In the genomic region with DNA sequence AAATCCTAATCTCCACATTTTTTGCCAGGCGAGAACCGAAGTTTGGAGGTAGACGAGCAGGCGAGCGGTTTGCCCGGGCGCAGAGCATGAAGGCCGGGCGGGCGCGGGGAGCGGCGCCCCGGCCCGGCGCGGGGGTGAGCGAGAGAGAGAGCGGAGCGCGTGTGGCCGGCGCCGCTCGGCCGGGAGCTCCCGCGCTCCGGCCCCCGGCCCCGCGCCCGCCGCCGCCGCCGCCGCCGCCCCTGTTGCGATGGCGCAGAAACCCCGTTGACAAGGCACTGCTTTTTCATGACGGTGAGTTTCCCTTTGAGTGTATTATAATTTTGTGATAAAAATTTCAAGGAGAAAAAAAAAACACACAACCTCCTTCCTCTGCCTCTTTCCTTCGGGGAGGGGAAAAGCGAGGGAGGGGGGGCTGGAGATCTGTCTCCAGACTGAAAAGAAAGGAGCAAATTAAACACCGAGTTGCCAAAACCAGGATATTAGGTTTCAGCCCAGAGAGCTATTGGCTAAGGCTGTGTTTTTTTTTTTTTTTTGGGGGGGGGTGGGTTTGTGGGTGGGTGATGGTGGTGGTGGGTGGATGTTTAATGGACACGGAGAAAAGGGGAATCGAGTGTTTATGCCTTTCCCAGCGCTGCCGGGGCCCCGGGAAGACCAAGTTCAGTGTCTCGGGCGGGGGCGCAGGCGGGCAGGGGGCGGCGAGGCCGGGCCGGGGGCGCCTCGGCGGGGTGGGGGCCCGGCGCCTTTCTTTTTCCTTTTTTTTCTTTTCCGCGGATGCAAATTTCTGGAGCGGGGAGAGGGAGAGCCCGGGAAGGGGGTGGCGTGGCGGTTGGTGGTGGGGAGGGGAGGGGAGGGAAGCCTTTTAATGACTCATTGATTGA, we compare ENCODE assay signal across 8 cellular contexts. TPM values are rescaled to one million over a fixed set of nuclear protein-coding genes. Genes with fewer than 3 reads are reported as not detected.
DNase-seq lines count a peak whose midpoint lies in the region; ATAC-seq, FAIRE-seq and TF ChIP-seq lines count a peak whose summit lies in the region.

A gene with protein sequence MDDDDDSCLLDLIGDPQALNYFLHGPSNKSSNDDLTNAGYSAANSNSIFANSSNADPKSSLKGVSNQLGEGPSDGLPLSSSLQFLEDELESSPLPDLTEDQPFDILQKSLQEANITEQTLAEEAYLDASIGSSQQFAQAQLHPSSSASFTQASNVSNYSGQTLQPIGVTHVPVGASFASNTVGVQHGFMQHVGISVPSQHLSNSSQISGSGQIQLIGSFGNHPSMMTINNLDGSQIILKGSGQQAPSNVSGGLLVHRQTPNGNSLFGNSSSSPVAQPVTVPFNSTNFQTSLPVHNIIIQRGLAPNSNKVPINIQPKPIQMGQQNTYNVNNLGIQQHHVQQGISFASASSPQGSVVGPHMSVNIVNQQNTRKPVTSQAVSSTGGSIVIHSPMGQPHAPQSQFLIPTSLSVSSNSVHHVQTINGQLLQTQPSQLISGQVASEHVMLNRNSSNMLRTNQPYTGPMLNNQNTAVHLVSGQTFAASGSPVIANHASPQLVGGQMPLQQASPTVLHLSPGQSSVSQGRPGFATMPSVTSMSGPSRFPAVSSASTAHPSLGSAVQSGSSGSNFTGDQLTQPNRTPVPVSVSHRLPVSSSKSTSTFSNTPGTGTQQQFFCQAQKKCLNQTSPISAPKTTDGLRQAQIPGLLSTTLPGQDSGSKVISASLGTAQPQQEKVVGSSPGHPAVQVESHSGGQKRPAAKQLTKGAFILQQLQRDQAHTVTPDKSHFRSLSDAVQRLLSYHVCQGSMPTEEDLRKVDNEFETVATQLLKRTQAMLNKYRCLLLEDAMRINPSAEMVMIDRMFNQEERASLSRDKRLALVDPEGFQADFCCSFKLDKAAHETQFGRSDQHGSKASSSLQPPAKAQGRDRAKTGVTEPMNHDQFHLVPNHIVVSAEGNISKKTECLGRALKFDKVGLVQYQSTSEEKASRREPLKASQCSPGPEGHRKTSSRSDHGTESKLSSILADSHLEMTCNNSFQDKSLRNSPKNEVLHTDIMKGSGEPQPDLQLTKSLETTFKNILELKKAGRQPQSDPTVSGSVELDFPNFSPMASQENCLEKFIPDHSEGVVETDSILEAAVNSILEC (plus strand): TSS at position 242 of the 878 bp plus-strand sequence. CDS start 39,971 bp downstream, outside the sequence.

- H3K4me3 ChIP-seq in CD8-positive, alpha-beta T cell (ENCODE audit: low read depth, low read length), result peak within 1 kb of the TSS; percentile 74
- H3K4me3 ChIP-seq in OCI-LY3 (ENCODE audit: low read length), result peak within 1 kb of the TSS; percentile 80
- peak within 1 kb of the TSS; percentile 84 for H3K4me3 ChIP-seq in epithelial cell of esophagus (ENCODE audit: low read length)
- H3K4me3 ChIP-seq in mucosa of descending colon, result peak within 1 kb of the TSS; percentile 76

- peak within 1 kb of the TSS; percentile 77 for H3K4me2 ChIP-seq in OCI-LY3 (ENCODE audit: low read length)

- POLR2A ChIA-PET in CD8-positive, alpha-beta T cell (lab: Charles Lee), result interaction anchor here (0.5 to 14.2 kb wide), 23 partner anchors 10 to 360 kb away, joined by 3 to 372 read pairs (median 6); a partner anchor contains a TSS

- H3K27ac Mint-ChIP-seq in CD8-positive, alpha-beta T cell, result peak within 1 kb of the TSS; percentile 100

- H3K27me3 ChIP-seq in CD8-positive, alpha-beta T cell (ENCODE audit: insufficient read depth, low read length), result no peaks in the 10 kb centered on the region
- no peaks in the 10 kb centered on the region for H3K27me3 ChIP-seq in OCI-LY3 (ENCODE audit: low read depth, low read length)

- H2AFZ ChIP-seq in OCI-LY3 (ENCODE audit: low read depth, low read length), result no peak within 1 kb of the TSS

- no peak for TF ChIP-seq CTCF in CD8-positive, alpha-beta T cell (IDR thresholded peaks at IDR 0.05)
- no peak for TF ChIP-seq CTCF in OCI-LY3 (IDR thresholded peaks at IDR 0.05; ENCODE audit: low read depth, low read length)
- no peak for TF ChIP-seq CTCF in epithelial cell of esophagus (IDR thresholded peaks at IDR 0.05; ENCODE audit: insufficient read depth, low read depth, low read length, missing control alignments)
- no peak for TF ChIP-seq CTCF in mucosa of descending colon (IDR thresholded peaks at IDR 0.05)
- TF ChIP-seq CTCF in D721Med (IDR thresholded peaks at IDR 0.05; ENCODE audit: insufficient read depth, missing control alignments), result no peak

- peak; percentile 15 for ATAC-seq in CD8-positive, alpha-beta T cell
- ATAC-seq in mucosa of descending colon, result peak; percentile 34

- peak within 1 kb of the TSS; percentile 100 for H3K27ac ChIP-seq in CD8-positive, alpha-beta T cell (ENCODE audit: low read depth, low read length)
- H3K27ac ChIP-seq in OCI-LY3 (ENCODE audit: low read length), result peak within 1 kb of the TSS; percentile 85

- no peaks in the 10 kb centered on the region for H3K9me3 Mint-ChIP-seq in CD8-positive, alpha-beta T cell

- FAIRE-seq in HTR-8/SVneo (lab: Jason Lieb, UNC), result no peak
- FAIRE-seq in D721Med (lab: Jason Lieb, UNC), result no peak

- H3K9me3 ChIP-seq in CD8-positive, alpha-beta T cell (ENCODE audit: low read length), result no peaks in the 10 kb centered on the region
- no peaks in the 10 kb centered on the region for H3K9me3 ChIP-seq in OCI-LY3 (ENCODE audit: insufficient read depth, low read length)
- no peaks in the 10 kb centered on the region for H3K9me3 ChIP-seq in mucosa of descending colon

- peak within 1 kb of the TSS; percentile 96 for H3K4me3 Mint-ChIP-seq in CD8-positive, alpha-beta T cell

- DNase-seq in CD8-positive, alpha-beta T cell, result peak; percentile 55 to 81 (median 74)
- peak; percentile 77 for DNase-seq in HTR-8/SVneo (ENCODE audit: insufficient read length, low spot score)
- peak; percentile 59 for DNase-seq in activated T-cell treated with anti-CD3 and anti-CD28 coated beads for 24 hours (ENCODE audit: low read depth)
- DNase-seq in epithelial cell of esophagus (ENCODE audit: low read depth), result peak; percentile 59
- peak; percentile 61 to 76 (median 75) for DNase-seq in mucosa of descending colon
- peak; percentile 52 to 55 for DNase-seq in stimulated activated CD8-positive, alpha-beta memory T cell treated with anti-CD3 and anti-CD28 coated beads, Interleukin-2, amount 100 ng/mL, for 48 hours (ENCODE audit: low read depth in 2 of 2)
- DNase-seq in D721Med (ENCODE audit: insufficient read length, low spot score), result no peak

- H3K36me3 ChIP-seq in CD8-positive, alpha-beta T cell (ENCODE audit: insufficient read depth, low read length), result no peaks in the 10 kb centered on the region
- peaks cover 4% of the 10 kb centered on the region for H3K36me3 ChIP-seq in OCI-LY3 (replicated peaks; ENCODE audit: low read depth, low read length)
- no peaks in the 10 kb centered on the region for H3K36me3 ChIP-seq in mucosa of descending colon (ENCODE audit: low read depth)

- H4K20me1 ChIP-seq in OCI-LY3 (ENCODE audit: insufficient read depth, low read length), result no peaks in the 10 kb centered on the region

- H3K79me2 ChIP-seq in OCI-LY3 (ENCODE audit: low read length), result peaks cover 46% of the 10 kb centered on the region

- CTCF ChIA-PET in CD8-positive, alpha-beta T cell (lab: Charles Lee), result interaction anchor here (0.7 to 7.6 kb wide), 5 partner anchors 12 to 120 kb away, joined by 3 to 50 read pairs (median 3); a partner anchor contains a TSS

- H3K27me3 Mint-ChIP-seq in CD8-positive, alpha-beta T cell (ENCODE audit: low read depth), result no peaks in the 10 kb centered on the region

- peaks cover 19% of the 10 kb centered on the region for H3K36me3 Mint-ChIP-seq in CD8-positive, alpha-beta T cell

- H3K4me1 ChIP-seq in CD8-positive, alpha-beta T cell (ENCODE audit: insufficient read depth, low read length), result peaks cover 46% of the 10 kb centered on the region
- H3K4me1 ChIP-seq in OCI-LY3 (ENCODE audit: low read length), result peaks cover 48% of the 10 kb centered on the region
- peaks cover 39% of the 10 kb centered on the region for H3K4me1 ChIP-seq in mucosa of descending colon (ENCODE audit: low read depth)

- intact Hi-C loops in CD8-positive, alpha-beta T cell (cut with DNase I, micrococcal nuclease), result loop anchor here (1.0 to 5.0 kb wide), 5 partner anchors 11 to 95 kb away; a partner anchor contains a TSS
- intact Hi-C loops in mucosa of descending colon (cut with DNase I, micrococcal nuclease), result loop anchor here (5.0 kb wide), 1 partner anchor 35 kb away; a partner anchor contains a TSS

- peak within 1 kb of the TSS; percentile 93 for H3K9ac ChIP-seq in OCI-LY3 (ENCODE audit: low read length)

- peaks cover 32% of the 10 kb centered on the region for H3K4me1 Mint-ChIP-seq in CD8-positive, alpha-beta T cell (ENCODE audit: low read depth)

RNA-seq across cellular contexts. Expression of the gene that starts here (rescaled TPM):
- 10 to 100 TPM; 14.4 to 14.8 TPM for total RNA-seq in CD8-positive, alpha-beta T cell
- total RNA-seq in mucosa of descending colon, result 10 to 100 TPM; 18.3 to 26.2 (median 23.4) TPM
